Comparison of ENCODE assay signal across 29 cellular contexts in genomic region chr6:118993803-118994231, GRCh38.
"Had no signal": no experiment of that assay in that cellular context is flagged by ENCODE, and none has a peak within 500 bp of the region (broad histone marks: within the 10 kb centered on the region; RNA-seq: fewer than 3 reads in every experiment).

No MANE protein-coding gene starts in this region.

- H3K27me3 ChIP-seq: adrenal gland, cardiac muscle cell, colonic mucosa, gastroesophageal sphincter, sigmoid colon, stomach, tibial artery, upper lobe of right lung had no signal

- H3K9me3 Mint-ChIP-seq: activated naive CD4-positive, alpha-beta T cell treated with anti-CD3 and anti-CD28 coated beads for 36 hours; activated naive CD8-positive, alpha-beta T cell treated with anti-CD3 and anti-CD28 coated beads for 36 hours; brain; immature natural killer cell; nephron; stimulated activated naive B cell treated with anti-CD40 and anti-IgM and Interleukin-4, amounts not matched to agents 10 μg/mL and 1 μg/mL and 100 μg/mL, for 72 hours; T-helper 1 cell treated with Interleukin-12 subunit alpha and Interleukin-12 subunit beta and Interleukin-4 antibody, amounts not matched to agents 30 μg/mL and 1 μg/mL, for 36 hours had no signal

- H3K27me3 Mint-ChIP-seq: activated CD4-positive, alpha-beta T cell treated with anti-CD3 and anti-CD28 coated beads for 36 hours; activated naive CD8-positive, alpha-beta T cell treated with anti-CD3 and anti-CD28 coated beads for 36 hours; brain; stimulated activated naive B cell treated with anti-CD40 and anti-IgM and Interleukin-4, amounts not matched to agents 10 μg/mL and 1 μg/mL and 100 μg/mL, for 72 hours had no signal

- H3K4me1 ChIP-seq: adrenal gland, colonic mucosa, gastroesophageal sphincter, left ventricle myocardium inferior, sigmoid colon, stomach, tibial artery, upper lobe of right lung had no signal

- H3K27ac Mint-ChIP-seq: activated CD4-positive, alpha-beta T cell treated with anti-CD3 and anti-CD28 coated beads for 36 hours; activated naive CD4-positive, alpha-beta T cell treated with anti-CD3 and anti-CD28 coated beads for 36 hours; activated naive CD8-positive, alpha-beta T cell treated with anti-CD3 and anti-CD28 coated beads for 36 hours; brain; immature natural killer cell; nephron; stimulated activated naive B cell treated with anti-CD40 and anti-IgM and Interleukin-4, amounts not matched to agents 10 μg/mL and 1 μg/mL and 100 μg/mL, for 72 hours; T-helper 1 cell treated with Interleukin-12 subunit alpha and Interleukin-12 subunit beta and Interleukin-4 antibody, amounts not matched to agents 30 μg/mL and 1 μg/mL, for 36 hours had no signal

- H3K36me3 ChIP-seq: adrenal gland, cardiac muscle cell, colonic mucosa, gastroesophageal sphincter, left ventricle myocardium inferior, sigmoid colon, upper lobe of right lung had no signal

- H3K4me3 ChIP-seq: adrenal gland, cardiac muscle cell, colonic mucosa, gastroesophageal sphincter, left ventricle myocardium inferior, sigmoid colon, smooth muscle cell, stomach, tibial artery, upper lobe of right lung had no signal

- H3K4me1 Mint-ChIP-seq: brain; immature natural killer cell; nephron; stimulated activated naive B cell treated with anti-CD40 and anti-IgM and Interleukin-4, amounts not matched to agents 10 μg/mL and 1 μg/mL and 100 μg/mL, for 72 hours had no signal

- H3K4me3 Mint-ChIP-seq: activated CD4-positive, alpha-beta T cell treated with anti-CD3 and anti-CD28 coated beads for 36 hours; activated naive CD4-positive, alpha-beta T cell treated with anti-CD3 and anti-CD28 coated beads for 36 hours; activated naive CD8-positive, alpha-beta T cell treated with anti-CD3 and anti-CD28 coated beads for 36 hours; brain; immature natural killer cell; nephron; stimulated activated naive B cell treated with anti-CD40 and anti-IgM and Interleukin-4, amounts not matched to agents 10 μg/mL and 1 μg/mL and 100 μg/mL, for 72 hours; T-helper 1 cell treated with Interleukin-12 subunit alpha and Interleukin-12 subunit beta and Interleukin-4 antibody, amounts not matched to agents 30 μg/mL and 1 μg/mL, for 36 hours had no signal

- ATAC-seq: activated CD4-positive, alpha-beta T cell treated with anti-CD3 and anti-CD28 coated beads for 36 hours; gastroesophageal sphincter; stimulated activated naive B cell treated with anti-CD40 and anti-IgM and Interleukin-4, amounts not matched to agents 10 μg/mL and 1 μg/mL and 100 μg/mL, for 72 hours; upper lobe of right lung had no signal

- H3K36me3 Mint-ChIP-seq: activated naive CD8-positive, alpha-beta T cell treated with anti-CD3 and anti-CD28 coated beads for 36 hours; stimulated activated naive B cell treated with anti-CD40 and anti-IgM and Interleukin-4, amounts not matched to agents 10 μg/mL and 1 μg/mL and 100 μg/mL, for 72 hours had no signal

- H3K27ac ChIP-seq: adrenal gland, cardiac muscle cell, colonic mucosa, gastroesophageal sphincter, left ventricle myocardium inferior, sigmoid colon, stomach, tibial artery, upper lobe of right lung had no signal

- H3K9me3 ChIP-seq: adrenal gland, colonic mucosa, gastroesophageal sphincter, left ventricle myocardium inferior, sigmoid colon, stomach, tibial artery, upper lobe of right lung had no signal

- DNase-seq: activated CD4-positive, alpha-beta T cell treated with anti-CD3 and anti-CD28 coated beads for 36 hours; activated CD4-positive, alpha-beta T cell treated with anti-CD3 and anti-CD28 coated beads, Interleukin-2, amount 50 U/mL, for 4 hours; activated effector memory CD4-positive, alpha-beta T cell treated with Interleukin-2 at 50 U/mL for 16 hours; activated naive CD4-positive, alpha-beta T cell treated with anti-CD3 and anti-CD28 coated beads for 36 hours; activated naive CD8-positive, alpha-beta T cell treated with anti-CD3 and anti-CD28 coated beads for 36 hours; adrenal gland; aorta; cerebellar nuclear complex; colonic mucosa; effector CD8-positive, alpha-beta T cell; erythroblast; hypothalamus; immature natural killer cell; kidney; left ventricle myocardium inferior; retina; sigmoid colon; stimulated activated CD4-positive, alpha-beta T cell treated with anti-CD3 and anti-CD28 coated beads, Interleukin-1b, Interleukin-23, amount 100 ng/mL, for 48 hours; stimulated activated naive B cell treated with anti-CD40 and anti-IgM and Interleukin-4, amounts not matched to agents 10 μg/mL and 1 μg/mL and 100 μg/mL, for 72 hours; stomach; T-helper 9 cell; tibial artery; upper lobe of right lung had no signal
